ENCODE assay signal across 21 cellular contexts in the genomic region with DNA sequence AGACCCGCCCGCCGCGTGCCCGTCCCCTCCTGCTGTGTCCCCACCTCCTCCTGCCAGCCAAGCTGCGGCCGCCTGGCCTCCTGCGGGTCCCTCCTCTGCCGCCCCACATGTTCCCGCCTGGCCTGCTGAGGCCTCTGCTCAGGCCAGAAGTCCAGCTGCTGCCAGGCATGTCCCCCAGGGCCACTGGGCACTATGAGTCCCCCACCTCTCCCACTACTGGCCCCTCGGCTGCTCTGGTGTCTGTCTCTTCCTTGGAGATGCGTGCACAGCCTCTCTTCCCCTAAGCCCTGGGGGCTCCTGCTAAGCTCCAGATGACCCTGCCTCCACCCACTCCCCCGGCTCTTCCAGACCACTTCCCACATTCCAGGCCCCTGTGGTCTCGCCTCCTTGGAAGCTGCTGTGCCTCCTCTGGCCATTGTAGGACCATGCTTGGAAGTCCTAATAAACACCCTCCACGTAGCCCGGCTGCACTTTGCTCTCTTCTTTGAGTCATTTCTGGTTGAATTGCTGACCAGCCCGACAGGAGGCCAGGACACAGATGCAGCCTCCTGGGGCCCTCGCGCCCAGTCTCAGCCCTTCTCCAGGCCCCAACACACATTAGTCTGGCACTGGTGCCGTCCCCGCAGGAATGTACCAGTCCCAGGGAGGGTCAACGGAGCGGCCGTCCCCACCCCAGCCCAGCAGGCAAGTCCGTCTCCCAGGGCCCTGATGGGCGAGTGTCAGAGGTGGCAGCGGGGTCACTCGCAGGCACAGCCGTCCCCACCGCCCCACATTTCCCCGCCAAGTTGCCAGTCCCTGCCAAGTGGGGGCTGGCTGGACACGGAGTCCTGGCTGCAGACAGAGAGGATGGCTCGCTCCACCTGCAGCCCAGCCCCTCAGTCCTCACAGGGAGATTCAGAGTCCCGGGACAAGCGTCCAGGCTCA. TPM values are rescaled to one million over a fixed set of nuclear protein-coding genes. Genes with fewer than 3 reads are reported as not detected.
DNase-seq lines count a peak whose midpoint lies in the region; TF ChIP-seq lines count a peak whose summit lies in the region.
"Had no signal": no experiment of that assay in that cellular context is flagged by ENCODE, and none has a peak within 500 bp of the region (broad histone marks: within the 10 kb centered on the region; RNA-seq: fewer than 3 reads in every experiment).

No MANE protein-coding gene starts in this region.

- H2AFZ ChIP-seq in osteoblast (ENCODE audit: low read length) (no peak overlapping the region), OCI-LY7 (ENCODE audit: low read length) (no peak overlapping the region)

- H3K4me2 ChIP-seq in osteoblast (ENCODE audit: insufficient read depth, low read length) (no peak overlapping the region), OCI-LY7 (ENCODE audit: low read length) (no peak overlapping the region)

- H3K36me3 ChIP-seq in osteoblast (ENCODE audit: insufficient read depth, low read length) (no peaks in the 10 kb centered on the region), OCI-LY7 (ENCODE audit: insufficient read depth, low read length) (no peaks in the 10 kb centered on the region)
- H3K36me3 ChIP-seq: neutrophil, sigmoid colon, SJCRH30, upper lobe of right lung had no signal

- CTCF ChIA-PET in OCI-LY7 (lab: Charles Lee; ENCODE audit: unreplicated experiment) = no interaction called here

- in situ Hi-C loops in GM13977 (cut with MboI; ENCODE audit: low pct_unique_long_range_greater_than_20kb, low sequenced_read_pairs, unreplicated experiment) = no loop called here

- H3K9me3 ChIP-seq in osteoblast (ENCODE audit: low read depth, low read length) (no peaks in the 10 kb centered on the region), OCI-LY7 (ENCODE audit: low read length) (no peaks in the 10 kb centered on the region)
- H3K9me3 ChIP-seq: neutrophil, upper lobe of right lung had no signal

- intact Hi-C loops in OCI-LY7 (cut with micrococcal nuclease; ENCODE audit: unreplicated experiment) = no loop called here

- H3K79me2 ChIP-seq in osteoblast (ENCODE audit: insufficient read depth, low read length) (no peaks in the 10 kb centered on the region), OCI-LY7 (ENCODE audit: insufficient read depth, low read depth, low read length) (no peaks in the 10 kb centered on the region)

- peaks cover 16% of the 10 kb centered on the region for H3K9me3 Mint-ChIP-seq in glutamatergic neuron (ENCODE audit: unreplicated experiment)
- H3K9me3 Mint-ChIP-seq: activated T-helper 17 cell treated with anti-CD3 and anti-CD28 coated beads, Interleukin-2, amount 50 U/mL, for 72 hours had no signal

- peak; percentile 17 for DNase-seq in GM13977 (ENCODE audit: low spot score)
- DNase-seq in M059J (ENCODE audit: low read depth) = peak; percentile 13
- DNase-seq in glutamatergic neuron = no peak
- peak; percentile 73 for DNase-seq in osteoblast (ENCODE audit: insufficient read length, low spot score, missing footprints)
- DNase-seq in OCI-LY7 (ENCODE audit: low spot score) = no peak
- DNase-seq in stimulated activated CD4-positive, alpha-beta T cell treated with anti-CD3 and anti-CD28 coated beads, Interleukin-15, amount 100 ng/mL, for 24 hours = no peak
- no peak for DNase-seq in central memory CD4-positive, alpha-beta T cell
- DNase-seq: activated CD4-positive, alpha-beta T cell treated with anti-CD3 and anti-CD28 coated beads, Interleukin-2, amount 50 U/mL, for 1 hour; effector CD4-positive, alpha-beta T cell; hypothalamus; KBM-7; NCI-H1105; NCI-H345; sigmoid colon; stimulated activated naive B cell treated with anti-CD40 and anti-IgM and Interleukin-4, amounts not matched to agents 10 μg/mL and 1 μg/mL and 100 μg/mL, for 72 hours; upper lobe of right lung had no signal

- TF ChIP-seq CTCF in GM13977 (IDR thresholded peaks at IDR 0.05; ENCODE audit: extremely low read depth, insufficient read depth, missing control alignments) = no peak
- TF ChIP-seq CTCF in glutamatergic neuron (IDR thresholded peaks at IDR 0.05; ENCODE audit: partially characterized antibody, unreplicated experiment) = no peak
- TF ChIP-seq CTCF in osteoblast (IDR thresholded peaks at IDR 0.05; ENCODE audit: extremely low read depth, low read depth, low read length) = no peak
- TF ChIP-seq CTCF in OCI-LY7 (conservative IDR thresholded peaks at IDR 0.05; ENCODE audit: low read length) = no peak

- peaks cover 18% of the 10 kb centered on the region for H3K27me3 Mint-ChIP-seq in glutamatergic neuron (ENCODE audit: unreplicated experiment)

- H3K4me3 ChIP-seq in osteoblast (ENCODE audit: insufficient read depth, low read length) = no peak overlapping the region
- no peak overlapping the region for H3K4me3 ChIP-seq in OCI-LY7 (ENCODE audit: low read depth, low read length, poor library complexity, severe bottlenecking)
- H3K4me3 ChIP-seq: sigmoid colon, SJCRH30, upper lobe of right lung had no signal

- no peaks in the 10 kb centered on the region for H4K20me1 ChIP-seq in osteoblast (ENCODE audit: insufficient read depth, low read length)
- H4K20me1 ChIP-seq in OCI-LY7 (ENCODE audit: insufficient read depth, low read length) = no peaks in the 10 kb centered on the region

- H3K36me3 Mint-ChIP-seq in glutamatergic neuron (ENCODE audit: unreplicated experiment) = peaks cover 11% of the 10 kb centered on the region
- H3K36me3 Mint-ChIP-seq: stimulated activated naive B cell treated with anti-CD40 and anti-IgM and Interleukin-4, amounts not matched to agents 10 μg/mL and 1 μg/mL and 100 μg/mL, for 72 hours had no signal

- POLR2A ChIA-PET in OCI-LY7 (lab: Charles Lee) = no interaction called here

- peaks cover 20% of the 10 kb centered on the region for H3K4me1 Mint-ChIP-seq in glutamatergic neuron (ENCODE audit: low read depth, unreplicated experiment)
- H3K4me1 Mint-ChIP-seq: stimulated activated naive B cell treated with anti-CD40 and anti-IgM and Interleukin-4, amounts not matched to agents 10 μg/mL and 1 μg/mL and 100 μg/mL, for 72 hours had no signal

- H3K4me1 ChIP-seq in osteoblast (ENCODE audit: insufficient read depth, low read length) (no peaks in the 10 kb centered on the region), OCI-LY7 (ENCODE audit: insufficient read depth, low read length, poor library complexity, severe bottlenecking) (no peaks in the 10 kb centered on the region)
- H3K4me1 ChIP-seq: sigmoid colon, SJCRH30, upper lobe of right lung had no signal

- peaks cover 52% of the 10 kb centered on the region for H3K27me3 ChIP-seq in osteoblast (ENCODE audit: insufficient read depth, low read length)

- H3K27ac Mint-ChIP-seq in glutamatergic neuron (ENCODE audit: unreplicated experiment) = peak overlapping the region; percentile 62
- H3K27ac Mint-ChIP-seq: activated T-helper 17 cell treated with anti-CD3 and anti-CD28 coated beads, Interleukin-2, amount 50 U/mL, for 72 hours; stimulated activated naive B cell treated with anti-CD40 and anti-IgM and Interleukin-4, amounts not matched to agents 10 μg/mL and 1 μg/mL and 100 μg/mL, for 72 hours had no signal

- no TSS peak for BruUV-seq in OCI-LY7 (replicated peaks; lab: Mats Ljungman, UMichigan)

- no peaks in the 10 kb centered on the region for H3K9me2 ChIP-seq in OCI-LY7 (ENCODE audit: insufficient read depth, low read length)

- H3K27ac ChIP-seq in osteoblast (ENCODE audit: low read depth, low read length) = no peak overlapping the region
- H3K27ac ChIP-seq in OCI-LY7 (ENCODE audit: low read depth, low read length, poor library complexity, severe bottlenecking) = no peak overlapping the region
- H3K27ac ChIP-seq: neutrophil, sigmoid colon, SJCRH30, upper lobe of right lung had no signal

- H3K4me3 Mint-ChIP-seq in glutamatergic neuron (ENCODE audit: unreplicated experiment) = peak overlapping the region; percentile 30
- H3K4me3 Mint-ChIP-seq: activated T-helper 17 cell treated with anti-CD3 and anti-CD28 coated beads, Interleukin-2, amount 50 U/mL, for 72 hours; stimulated activated naive B cell treated with anti-CD40 and anti-IgM and Interleukin-4, amounts not matched to agents 10 μg/mL and 1 μg/mL and 100 μg/mL, for 72 hours had no signal

RNA-seq across cellular contexts. Expression of a gene that starts 1.1 kb away (rescaled TPM):
- total RNA-seq in M059J (2014; rRNA removed; shearing (Covaris generic)) = not detected in 2 replicates
- total RNA-seq in glutamatergic neuron (ENCODE audit: unreplicated experiment) (not detected), osteoblast (not detected in 2 replicates), OCI-LY7 (2022) (not detected in 2 replicates)
- total RNA-seq in OCI-LY7 (2014; rRNA removed; shearing (Covaris generic)) = not detected in 2 replicates
- total RNA-seq: activated T-helper 17 cell treated with anti-CD3 and anti-CD28 coated beads, Interleukin-2, amount 50 U/mL, for 72 hours; astrocyte; liver; sigmoid colon; SJCRH30; upper lobe of right lung had no signal

RNA-seq across cellular contexts. Expression of a gene that starts 13.3 kb away (rescaled TPM):
- total RNA-seq in M059J (2014; rRNA removed; shearing (Covaris generic)) = not detected in 2 replicates
- total RNA-seq in glutamatergic neuron (ENCODE audit: unreplicated experiment) (not detected), osteoblast (not detected in 2 replicates), OCI-LY7 (2022) (not detected in 2 replicates)
- not detected in 2 replicates for total RNA-seq in OCI-LY7 (2014; rRNA removed; shearing (Covaris generic))
- total RNA-seq: astrocyte, sigmoid colon, SJCRH30 had no signal

RNA-seq across cellular contexts. Expression of a gene that starts 16.1 kb away (rescaled TPM):
- not detected in 2 replicates for total RNA-seq in M059J (2014; rRNA removed; shearing (Covaris generic))
- total RNA-seq in glutamatergic neuron (ENCODE audit: unreplicated experiment) = not detected
- not detected in 2 replicates for total RNA-seq in osteoblast
- total RNA-seq in OCI-LY7 (2014; rRNA removed; shearing (Covaris generic)) = not detected in 2 replicates
- not detected in 2 replicates for total RNA-seq in OCI-LY7 (2022)
- total RNA-seq: activated T-helper 17 cell treated with anti-CD3 and anti-CD28 coated beads, Interleukin-2, amount 50 U/mL, for 72 hours; astrocyte; liver; sigmoid colon; SJCRH30; upper lobe of right lung had no signal

RNA-seq across cellular contexts. Expression of a gene that starts 31.3 kb away (rescaled TPM):
- total RNA-seq in M059J (2014; rRNA removed; shearing (Covaris generic)) = not detected in 2 replicates
- total RNA-seq in glutamatergic neuron (ENCODE audit: unreplicated experiment) = not detected
- not detected in 2 replicates for total RNA-seq in osteoblast
- total RNA-seq in OCI-LY7 (2014; rRNA removed; shearing (Covaris generic)) = not detected in 2 replicates
- not detected in 2 replicates for total RNA-seq in OCI-LY7 (2022)
- total RNA-seq: activated T-helper 17 cell treated with anti-CD3 and anti-CD28 coated beads, Interleukin-2, amount 50 U/mL, for 72 hours; astrocyte; liver; sigmoid colon; SJCRH30; upper lobe of right lung had no signal

RNA-seq across cellular contexts. Expression of a gene that starts 40.3 kb away (rescaled TPM):
- not detected in 2 replicates for total RNA-seq in M059J (2014; rRNA removed; shearing (Covaris generic))
- not detected for total RNA-seq in glutamatergic neuron (ENCODE audit: unreplicated experiment)
- total RNA-seq in osteoblast = not detected in 2 replicates
- total RNA-seq in OCI-LY7 (2014; rRNA removed; shearing (Covaris generic)) = not detected in 2 replicates
- not detected in 2 replicates for total RNA-seq in OCI-LY7 (2022)
- total RNA-seq: activated T-helper 17 cell treated with anti-CD3 and anti-CD28 coated beads, Interleukin-2, amount 50 U/mL, for 72 hours; astrocyte; liver; sigmoid colon; SJCRH30; upper lobe of right lung had no signal

Comparison
In these comparisons a context has a peak if more than half of its experiments do, and no peak if none do; other contexts are left out.
1. DNase-seq: peak in GM13977 (single experiment), M059J (single experiment) and osteoblast (single experiment); none in glutamatergic neuron (single experiment), OCI-LY7 (single experiment), stimulated activated CD4-positive, alpha-beta T cell treated with anti-CD3 and anti-CD28 coated beads, Interleukin-15, amount 100 ng/mL, for 24 hours (single experiment) and central memory CD4-positive, alpha-beta T cell (single experiment).